ENCODE assay signal across 13 cellular contexts in genomic region chr1:51520700-51521248, GRCh38. TPM values are rescaled to one million over a fixed set of nuclear protein-coding genes. Genes with fewer than 3 reads are reported as not detected.
A peak's percentile ranks its signal among the peaks of the same experiment; 100 is the strongest.
DNase-seq lines count a peak whose midpoint lies in the region; ATAC-seq and TF ChIP-seq lines count a peak whose summit lies in the region.
"Had no signal": no experiment of that assay in that cellular context is flagged by ENCODE, and none has a peak within 500 bp of the region (broad histone marks: within the 10 kb centered on the region; RNA-seq: fewer than 3 reads in every experiment).

No MANE protein-coding gene starts in this region.

- H3K4me1 ChIP-seq in CD4-positive, CD25-positive, alpha-beta regulatory T cell (ENCODE audit: control insufficient read depth, insufficient read depth, low read length, poor library complexity, severe bottlenecking), result peaks cover 45% of the 10 kb centered on the region
- peaks cover 23 to 30% of the 10 kb centered on the region in 2 donors for H3K4me1 ChIP-seq in naive thymus-derived CD4-positive, alpha-beta T cell (ENCODE audit: control insufficient read depth in 2 of 2, insufficient read depth in 2 of 2, low read length in 2 of 2)
- H3K4me1 ChIP-seq in heart right ventricle, result peaks cover 0 to 43% (median 21%) of the 10 kb centered on the region in 9 donors

- peak overlapping the region; percentile 49 for H3K4me3 ChIP-seq in CD4-positive, CD25-positive, alpha-beta regulatory T cell (ENCODE audit: low read depth, low read length)
- H3K4me3 ChIP-seq in Jurkat, Clone E6-1 (ENCODE audit: low read length), result no peak overlapping the region
- no peak overlapping the region for H3K4me3 ChIP-seq in naive thymus-derived CD4-positive, alpha-beta T cell (ENCODE audit: low read length)
- no peak overlapping the region for H3K4me3 ChIP-seq in heart right ventricle
- H3K4me3 ChIP-seq: PC-9, suprapubic skin had no signal

- H3K27ac ChIP-seq in CD4-positive, CD25-positive, alpha-beta regulatory T cell (ENCODE audit: insufficient read depth, low read length, poor library complexity, severe bottlenecking), result peak overlapping the region; percentile 83
- H3K27ac ChIP-seq in naive thymus-derived CD4-positive, alpha-beta T cell (ENCODE audit: low read depth, low read length), result peak overlapping the region; percentile 49
- peak overlapping the region in 1 of 10 donors; percentile 56 for H3K27ac ChIP-seq in heart right ventricle
- H3K27ac ChIP-seq: PC-9, suprapubic skin had no signal

- POLR2A ChIA-PET in naive thymus-derived CD4-positive, alpha-beta T cell (lab: Charles Lee), result interaction anchor here (0.9 kb wide), 1 partner anchor 11 kb away, joined by 3 read pairs; no protein-coding TSS in a partner anchor

- H3K27ac Mint-ChIP-seq in CD4-positive, CD25-positive, alpha-beta regulatory T cell, result peak overlapping the region; percentile 73 to 95 (median 90)
- peak overlapping the region in 1 of 5 experiments; percentile 84 for H3K27ac Mint-ChIP-seq in brain
- H3K27ac Mint-ChIP-seq in naive thymus-derived CD4-positive, alpha-beta T cell, result peak overlapping the region; percentile 0 to 93 (median 76)

- no peaks in the 10 kb centered on the region for H3K36me3 ChIP-seq in CD4-positive, CD25-positive, alpha-beta regulatory T cell (ENCODE audit: control insufficient read depth, insufficient read depth, low read length)
- no peaks in the 10 kb centered on the region for H3K36me3 ChIP-seq in naive thymus-derived CD4-positive, alpha-beta T cell (ENCODE audit: control insufficient read depth in 2 of 3, insufficient read depth in 3 of 3, low read length in 3 of 3)
- no peaks in the 10 kb centered on the region for H3K36me3 ChIP-seq in heart right ventricle
- H3K36me3 ChIP-seq: suprapubic skin had no signal

- H3K4me3 Mint-ChIP-seq in CD4-positive, CD25-positive, alpha-beta regulatory T cell, result peak overlapping the region; percentile 73 to 93 (median 89)
- peak overlapping the region in 4 of 5 experiments; percentile 72 to 89 (median 76) for H3K4me3 Mint-ChIP-seq in brain
- peak overlapping the region in 5 of 10 donors; percentile 22 to 81 (median 67) for H3K4me3 Mint-ChIP-seq in naive thymus-derived CD4-positive, alpha-beta T cell

- H3K9me3 ChIP-seq in CD4-positive, CD25-positive, alpha-beta regulatory T cell (ENCODE audit: control insufficient read depth in 2 of 2, low read length in 2 of 2), result no peaks in the 10 kb centered on the region
- H3K9me3 ChIP-seq in naive thymus-derived CD4-positive, alpha-beta T cell (ENCODE audit: control insufficient read depth in 2 of 3, low read length in 3 of 3), result no peaks in the 10 kb centered on the region
- no peaks in the 10 kb centered on the region for H3K9me3 ChIP-seq in heart right ventricle
- H3K9me3 ChIP-seq: suprapubic skin had no signal

- ATAC-seq in CD4-positive, CD25-positive, alpha-beta regulatory T cell (ENCODE audit: low read depth in 2 of 2), result peak; percentile 43 to 58
- ATAC-seq in naive thymus-derived CD4-positive, alpha-beta T cell, result peak; percentile 48
- ATAC-seq in heart right ventricle, result no peak

- CTCF ChIA-PET in naive thymus-derived CD4-positive, alpha-beta T cell (lab: Charles Lee), result interaction anchor here (0.6 kb wide), 1 partner anchor 570 kb away, joined by 4 read pairs; no protein-coding TSS in a partner anchor

- no peaks in the 10 kb centered on the region for H3K27me3 Mint-ChIP-seq in CD4-positive, CD25-positive, alpha-beta regulatory T cell
- peaks cover 20% of the 10 kb centered on the region for H3K27me3 Mint-ChIP-seq in brain
- no peaks in the 10 kb centered on the region for H3K27me3 Mint-ChIP-seq in naive thymus-derived CD4-positive, alpha-beta T cell

- H3K9me3 Mint-ChIP-seq in CD4-positive, CD25-positive, alpha-beta regulatory T cell, result no peaks in the 10 kb centered on the region
- peaks cover 0 to 4% (median 0%) of the 10 kb centered on the region in 5 experiments for H3K9me3 Mint-ChIP-seq in brain
- H3K9me3 Mint-ChIP-seq in naive thymus-derived CD4-positive, alpha-beta T cell, result no peaks in the 10 kb centered on the region

- 42 to 54% methylated on average over 3 of the region's 3 CpGs for WGBS in heart right ventricle, 2 donors

- H3K27me3 ChIP-seq in CD4-positive, CD25-positive, alpha-beta regulatory T cell (ENCODE audit: control insufficient read depth, insufficient read depth, low read length), result no peaks in the 10 kb centered on the region
- no peaks in the 10 kb centered on the region for H3K27me3 ChIP-seq in naive thymus-derived CD4-positive, alpha-beta T cell (ENCODE audit: control insufficient read depth in 2 of 2, insufficient read depth in 2 of 2, low read length in 2 of 2)
- no peaks in the 10 kb centered on the region for H3K27me3 ChIP-seq in heart right ventricle
- H3K27me3 ChIP-seq: suprapubic skin had no signal

- peak in 2 of 3 donors; percentile 77 to 79 for DNase-seq in CD4-positive, CD25-positive, alpha-beta regulatory T cell
- DNase-seq in Jurkat, Clone E6-1 (ENCODE audit: low read depth, low spot score), result peak; percentile 30
- peak in 7 of 9 donors; percentile 15 to 50 (median 35) for DNase-seq in naive thymus-derived CD4-positive, alpha-beta T cell
- no peak for DNase-seq in stimulated activated CD8-positive, alpha-beta memory T cell treated with anti-CD3 and anti-CD28 coated beads, Interleukin-4, amount 100 ng/mL, for 48 hours
- DNase-seq in heart right ventricle (no peak), NCI-H345 treated with DMSO at 0.1 percent for 48 hours (lab: John Stamatoyannopoulos, UW; ENCODE audit: unreplicated experiment) (no peak), GOT3 (lab: John Stamatoyannopoulos, UW) (no peak)
- DNase-seq: activated T-cell treated with anti-CD3 and anti-CD28 coated beads, Interleukin-2, amount 50 U/mL, for 48 hours; GDM1; NCI-H187; PC-9 had no signal

- TF ChIP-seq CTCF in brain (conservative IDR thresholded peaks at IDR 0.05) (no peak), heart right ventricle (IDR thresholded peaks at IDR 0.05) (no peak)

- intact Hi-C loops in naive thymus-derived CD4-positive, alpha-beta T cell (cut with micrococcal nuclease), result loop anchor here in 1 of 2 donors (5.0 kb wide), 1 partner anchor 1717 kb away; the partner anchor contains the start of gene MAGOH
- intact Hi-C loops in heart right ventricle (cut with DNase I), result loop anchor here in 1 of 10 donors (10.0 kb wide), 1 partner anchor 96 kb away; no protein-coding TSS in a partner anchor

- H3K4me1 Mint-ChIP-seq in CD4-positive, CD25-positive, alpha-beta regulatory T cell, result peaks cover 26 to 46% (median 40%) of the 10 kb centered on the region in 4 donors
- peaks cover 33% of the 10 kb centered on the region for H3K4me1 Mint-ChIP-seq in brain
- H3K4me1 Mint-ChIP-seq in naive thymus-derived CD4-positive, alpha-beta T cell, result peaks cover 37 to 43% (median 42%) of the 10 kb centered on the region in 7 donors

- H3K36me3 Mint-ChIP-seq in CD4-positive, CD25-positive, alpha-beta regulatory T cell, result no peaks in the 10 kb centered on the region
- H3K36me3 Mint-ChIP-seq in brain, result no peaks in the 10 kb centered on the region
- H3K36me3 Mint-ChIP-seq in naive thymus-derived CD4-positive, alpha-beta T cell, result peaks cover 0 to 8% (median 0%) of the 10 kb centered on the region in 5 donors

RNA-seq across cellular contexts. Expression of gene EPS15, which starts 1.7 kb away (rescaled TPM):
- 135 TPM for total RNA-seq in CD4-positive, CD25-positive, alpha-beta regulatory T cell
- 10 to 100 TPM; 58.5 to 84.1 (median 73.8) TPM for polyA plus RNA-seq in CD4-positive, CD25-positive, alpha-beta regulatory T cell
- polyA plus RNA-seq in Jurkat, Clone E6-1 (2012; ENCODE audit: insufficient read depth, insufficient read length), result 18.6 TPM
- polyA plus RNA-seq in brain (ENCODE audit: insufficient read depth, low read depth, low replicate concordance), result 18.2 TPM
- 10 to 100 TPM; 44.8 to 79.9 (median 53.5) TPM for total RNA-seq in naive thymus-derived CD4-positive, alpha-beta T cell
- polyA plus RNA-seq in naive thymus-derived CD4-positive, alpha-beta T cell, result 10 to 100 TPM; 32.3 to 37.2 TPM
- total RNA-seq in heart right ventricle, result 10 to 100 TPM; 52.9 to 81.4 (median 63.9) TPM
- polyA plus RNA-seq in heart right ventricle, result 10 to 100 TPM; 12.4 to 27.4 TPM

Comparison
In these comparisons a context has a peak if more than half of its experiments do, and no peak if none do; other contexts are left out.
1. ATAC-seq: peak in CD4-positive, CD25-positive, alpha-beta regulatory T cell (2 of 2) and naive thymus-derived CD4-positive, alpha-beta T cell (single experiment); none in heart right ventricle (0 of 8).
2. DNase-seq: peak in CD4-positive, CD25-positive, alpha-beta regulatory T cell (2 of 3), Jurkat, Clone E6-1 (single experiment) and naive thymus-derived CD4-positive, alpha-beta T cell (7 of 9); none in stimulated activated CD8-positive, alpha-beta memory T cell treated with anti-CD3 and anti-CD28 coated beads, Interleukin-4, amount 100 ng/mL, for 48 hours (single experiment), heart right ventricle (0 of 2), NCI-H345 treated with DMSO at 0.1 percent for 48 hours (single experiment) and GOT3 (single experiment).